Comparison of ENCODE assay signal across 28 cellular contexts in the genomic region with DNA sequence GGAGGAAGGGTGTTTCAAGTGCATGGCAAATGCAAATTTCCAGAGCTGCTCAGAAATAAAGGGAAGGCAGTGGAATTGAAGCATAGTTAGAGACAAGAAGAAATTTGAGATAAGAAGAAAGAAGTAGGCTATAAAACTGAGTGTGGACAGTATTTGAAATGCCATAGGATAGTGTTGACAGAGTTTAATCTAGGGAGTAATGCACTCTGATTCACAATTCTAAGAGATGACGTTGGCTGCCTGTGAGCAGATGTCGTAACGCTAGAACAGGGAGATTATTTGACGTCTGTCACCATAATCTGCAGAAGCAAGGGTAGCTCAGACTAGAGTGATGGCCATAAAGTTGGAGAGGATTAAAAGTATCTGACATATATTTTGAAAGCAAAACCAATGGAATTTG.
"Had no signal": no experiment of that assay in that cellular context is flagged by ENCODE, and none has a peak within 500 bp of the region (broad histone marks: within the 10 kb centered on the region; RNA-seq: fewer than 3 reads in every experiment).

No MANE protein-coding gene starts in this region.

- H3K4me3 ChIP-seq: ascending aorta, breast epithelium, cardiac muscle cell, esophagus squamous epithelium, gastroesophageal sphincter had no signal

- DNase-seq: activated CD4-positive, alpha-beta memory T cell treated with anti-CD3 and anti-CD28 coated beads for 36 hours; activated CD4-positive, alpha-beta T cell treated with anti-CD3 and anti-CD28 coated beads for 36 hours; activated CD4-positive, alpha-beta T cell treated with anti-CD3 and anti-CD28 coated beads, Interleukin-2, amount 10 ng/mL, durations not matched to agents 24 days and 14 days; activated CD4-positive, CD25-positive, alpha-beta regulatory T cell; activated CD4-positive, CD25-positive, alpha-beta regulatory T cell treated with anti-CD3 and anti-CD28 coated beads, Interleukin-2, amount 50 U/mL, for 72 hours; activated CD8-positive, alpha-beta memory T cell treated with anti-CD3 and anti-CD28 coated beads, Interleukin-2, amount 50 U/mL, for 48 hours; activated gamma-delta T cell; activated naive CD4-positive, alpha-beta T cell; activated naive CD4-positive, alpha-beta T cell treated with anti-CD3 and anti-CD28 coated beads, Interleukin-2, amount 10 ng/mL, durations not matched to agents 7 days and 5 days; activated naive CD8-positive, alpha-beta T cell treated with anti-CD3 and anti-CD28 coated beads, Interleukin-2, amount 10 ng/mL, durations not matched to agents 7 days and 5 days; activated T-cell treated with anti-CD3 and anti-CD28 coated beads for 4 hours; activated T-cell treated with anti-CD3 and anti-CD28 coated beads, Interleukin-2, amount 50 U/mL, for 24 hours; activated T-cell treated with anti-CD3 and anti-CD28 coated beads, Interleukin-2, amount 50 U/mL, for 72 hours; cortex of kidney; dermis blood vessel endothelial cell; effector CD4-positive, alpha-beta T cell; effector memory CD8-positive, alpha-beta T cell; esophagus squamous epithelium; foreskin melanocyte; SW 1271; T-cell; T1000 had no signal

- H3K27me3 ChIP-seq: ascending aorta, breast epithelium, cardiac muscle cell, esophagus squamous epithelium had no signal

- H3K36me3 ChIP-seq: ascending aorta, breast epithelium, cardiac muscle cell, esophagus squamous epithelium, gastroesophageal sphincter had no signal

- H3K9me3 ChIP-seq: ascending aorta, breast epithelium, esophagus squamous epithelium, gastroesophageal sphincter had no signal

- ATAC-seq: activated CD4-positive, alpha-beta T cell treated with anti-CD3 and anti-CD28 coated beads for 36 hours; activated naive CD4-positive, alpha-beta T cell treated with anti-CD3 and anti-CD28 coated beads, Interleukin-2, amount 50 U/mL, for 72 hours; activated T-cell treated with anti-CD3 and anti-CD28 coated beads, Interleukin-2, amount 50 U/mL, for 72 hours; effector memory CD8-positive, alpha-beta T cell; gastroesophageal sphincter; T-cell had no signal

- H3K27ac ChIP-seq: ascending aorta, breast epithelium, cardiac muscle cell, epithelial cell of prostate, esophagus squamous epithelium, gastroesophageal sphincter had no signal

- H3K4me1 ChIP-seq: ascending aorta, breast epithelium, esophagus squamous epithelium, gastroesophageal sphincter had no signal
